ENCODE assay signal across 17 cellular contexts in the genomic region with DNA sequence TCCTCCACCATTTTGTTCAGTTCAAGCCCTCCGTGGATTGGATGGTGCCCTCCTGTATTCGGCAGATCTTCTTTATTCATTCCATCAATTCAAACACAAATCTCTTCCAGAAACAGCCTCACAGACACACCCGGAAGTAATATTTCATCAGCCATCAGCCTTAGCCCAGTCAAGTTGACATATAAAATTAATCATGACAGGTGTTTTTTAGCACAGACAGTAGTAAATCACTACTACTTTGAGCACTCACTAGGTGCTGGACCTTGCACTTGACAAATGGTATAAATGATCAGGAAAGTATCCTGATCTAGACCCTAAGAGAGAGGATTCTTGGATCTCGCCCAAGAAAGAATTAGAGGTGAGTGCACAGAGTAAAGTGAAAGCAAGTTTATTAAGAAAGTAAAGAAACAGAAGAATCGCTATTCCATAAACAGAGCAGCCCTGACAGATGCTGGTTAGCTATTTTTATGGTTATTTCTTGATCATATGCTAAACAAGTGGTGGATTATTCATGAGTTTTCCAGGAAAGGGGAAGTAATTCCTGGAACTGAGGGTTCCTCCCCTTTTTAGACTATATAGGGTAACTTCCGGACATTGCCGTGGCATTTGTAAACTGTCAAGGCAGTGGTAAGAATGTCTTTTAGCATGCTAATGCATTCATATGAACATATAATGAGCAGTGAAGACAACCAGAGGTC.
A peak's percentile ranks its signal among the peaks of the same experiment; 100 is the strongest.
DNase-seq lines count a peak whose midpoint lies in the region; ATAC-seq, FAIRE-seq and TF ChIP-seq lines count a peak whose summit lies in the region.
"Had no signal": no experiment of that assay in that cellular context is flagged by ENCODE, and none has a peak within 500 bp of the region (broad histone marks: within the 10 kb centered on the region; RNA-seq: fewer than 3 reads in every experiment).

No MANE protein-coding gene starts in this region.

- H3K27ac ChIP-seq in A549: peak overlapping the region; percentile 29 to 35; a peak in 5 of 6 replicates
- peak overlapping the region; percentile 26 to 49 for H3K27ac ChIP-seq in mucosa of rectum (ENCODE audit: low read depth in 2 of 2, low read length in 2 of 2)
- H3K27ac ChIP-seq: cardiac muscle cell, HL-60 had no signal

- H3K4me3 ChIP-seq in A549: no peak overlapping the region
- H3K4me3 ChIP-seq in mucosa of rectum (ENCODE audit: low read length in 2 of 2): peak overlapping the region in 1 of 2 donors; percentile 29
- H3K4me3 ChIP-seq: cardiac muscle cell, MG63 had no signal

- POLR2A ChIA-PET in A549 (lab: Yijun Ruan, JAX): no interaction called here

- no peaks in the 10 kb centered on the region for H3K27me3 ChIP-seq in mucosa of rectum (ENCODE audit: control insufficient read depth in 2 of 2, insufficient read depth in 2 of 2, low read length in 2 of 2)
- H3K27me3 ChIP-seq: cardiac muscle cell, MG63 had no signal

- WGBS in A549 (ENCODE audit: missing lambda C conversion rate): 75% methylated on average over 7 of the region's 7 CpGs

- no peaks in the 10 kb centered on the region for H3K36me3 ChIP-seq in mucosa of rectum (ENCODE audit: control insufficient read depth in 2 of 2, insufficient read depth in 2 of 2, low read length in 2 of 2)
- H3K36me3 ChIP-seq: cardiac muscle cell, MG63 had no signal

- H3K4me1 ChIP-seq in A549: peaks cover 10% of the 10 kb centered on the region
- H3K4me1 ChIP-seq in mucosa of rectum (ENCODE audit: control insufficient read depth in 2 of 2, insufficient read depth in 2 of 2, low read length in 2 of 2): peaks cover 0 to 10% of the 10 kb centered on the region in 2 donors

- no peak for TF ChIP-seq EP300 in A549 (IDR thresholded peaks at IDR 0.05)

- TF ChIP-seq POLR2A in A549 (IDR thresholded peaks at IDR 0.05; ENCODE audit: low read length): no peak

- H3K4me2 ChIP-seq in A549: peak overlapping the region; percentile 32; the same call in 2 of the 3 replicates

- FAIRE-seq in A549 (lab: Jason Lieb, UNC): no peak

- TF ChIP-seq RAD21 in A549 (conservative IDR thresholded peaks at IDR 0.05 in 1 of 2, IDR thresholded peaks at IDR 0.05 in 1 of 2): no peak

- CTCF ChIA-PET in A549 (lab: Yijun Ruan, JAX): interaction anchor here (0.6 to 1.9 kb wide), 6 partner anchors 10 to 466 kb away, joined by 3 to 11 read pairs (median 3); no protein-coding TSS in a partner anchor

- DNase-seq in A549 (ENCODE audit: low read depth in 1 of 2, low spot score in 1 of 2): no peak
- DNase-seq in HCEC 1CT: peak; percentile 25
- peak; percentile 30 for DNase-seq in SHP77 treated with DMSO at 0.1 percent for 48 hours (lab: John Stamatoyannopoulos, UW)
- no peak for DNase-seq in foreskin melanocyte
- no peak for DNase-seq in glomerular visceral epithelial cell (ENCODE audit: extremely low spot score)
- no peak for DNase-seq in NCI-H2107 (lab: John Stamatoyannopoulos, UW)
- DNase-seq: C1 segment of cervical spinal cord; hypothalamus; MG63; NCI-H526 treated with DMSO at 0.1 percent for 48 hours; stimulated activated CD4-positive, alpha-beta T cell treated with anti-CD3 and anti-CD28 coated beads, Interleukin-4, amount 100 ng/mL, for 1 hour; stimulated activated naive CD4-positive, alpha-beta T cell had no signal

- TF ChIP-seq CTCF in A549 (IDR thresholded peaks at IDR 0.05): no peak

- H3K9me3 ChIP-seq in A549: no peaks in the 10 kb centered on the region
- H3K9me3 ChIP-seq in mucosa of rectum (ENCODE audit: control insufficient read depth in 2 of 2, low read length in 2 of 2): no peaks in the 10 kb centered on the region
- H3K9me3 ChIP-seq: MG63 had no signal

- no peak for ATAC-seq in A549
- no peak for ATAC-seq in HG03571 (IDR thresholded peaks at IDR 0.05; ENCODE audit: unreplicated experiment)
- ATAC-seq: activated T-helper 17 cell treated with anti-CD3 and anti-CD28 coated beads, Interleukin-2, amount 50 U/mL, for 72 hours had no signal

- no peak overlapping the region for H3K9ac ChIP-seq in mucosa of rectum (ENCODE audit: low read depth in 1 of 2, low read length in 2 of 2)

TF ChIP-seq in A549, 52 proteins besides CTCF, POLR2A, EP300 and RAD21:
- TF ChIP-seq, protein P1, sequence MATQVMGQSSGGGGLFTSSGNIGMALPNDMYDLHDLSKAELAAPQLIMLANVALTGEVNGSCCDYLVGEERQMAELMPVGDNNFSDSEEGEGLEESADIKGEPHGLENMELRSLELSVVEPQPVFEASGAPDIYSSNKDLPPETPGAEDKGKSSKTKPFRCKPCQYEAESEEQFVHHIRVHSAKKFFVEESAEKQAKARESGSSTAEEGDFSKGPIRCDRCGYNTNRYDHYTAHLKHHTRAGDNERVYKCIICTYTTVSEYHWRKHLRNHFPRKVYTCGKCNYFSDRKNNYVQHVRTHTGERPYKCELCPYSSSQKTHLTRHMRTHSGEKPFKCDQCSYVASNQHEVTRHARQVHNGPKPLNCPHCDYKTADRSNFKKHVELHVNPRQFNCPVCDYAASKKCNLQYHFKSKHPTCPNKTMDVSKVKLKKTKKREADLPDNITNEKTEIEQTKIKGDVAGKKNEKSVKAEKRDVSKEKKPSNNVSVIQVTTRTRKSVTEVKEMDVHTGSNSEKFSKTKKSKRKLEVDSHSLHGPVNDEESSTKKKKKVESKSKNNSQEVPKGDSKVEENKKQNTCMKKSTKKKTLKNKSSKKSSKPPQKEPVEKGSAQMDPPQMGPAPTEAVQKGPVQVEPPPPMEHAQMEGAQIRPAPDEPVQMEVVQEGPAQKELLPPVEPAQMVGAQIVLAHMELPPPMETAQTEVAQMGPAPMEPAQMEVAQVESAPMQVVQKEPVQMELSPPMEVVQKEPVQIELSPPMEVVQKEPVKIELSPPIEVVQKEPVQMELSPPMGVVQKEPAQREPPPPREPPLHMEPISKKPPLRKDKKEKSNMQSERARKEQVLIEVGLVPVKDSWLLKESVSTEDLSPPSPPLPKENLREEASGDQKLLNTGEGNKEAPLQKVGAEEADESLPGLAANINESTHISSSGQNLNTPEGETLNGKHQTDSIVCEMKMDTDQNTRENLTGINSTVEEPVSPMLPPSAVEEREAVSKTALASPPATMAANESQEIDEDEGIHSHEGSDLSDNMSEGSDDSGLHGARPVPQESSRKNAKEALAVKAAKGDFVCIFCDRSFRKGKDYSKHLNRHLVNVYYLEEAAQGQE (IDR thresholded peaks at IDR 0.05): no peak
- no peak for TF ChIP-seq FOSB (CRISPR knock-in tag; IDR thresholded peaks at IDR 0.05)
- TF ChIP-seq CHD2 (IDR thresholded peaks at IDR 0.05; ENCODE audit: low read length, partially characterized antibody): no peak
- TF ChIP-seq FOSL2 (IDR thresholded peaks at IDR 0.05): no peak
- no peak for TF ChIP-seq FOSL2 (CRISPR knock-in tag; IDR thresholded peaks at IDR 0.05)
- TF ChIP-seq NR3C1 (IDR thresholded peaks at IDR 0.05): no peak
- TF ChIP-seq RARB (CRISPR knock-in tag; IDR thresholded peaks at IDR 0.05): no peak
- TF ChIP-seq MAZ (IDR thresholded peaks at IDR 0.05; ENCODE audit: borderline replicate concordance, low read depth, low read length): no peak
- no peak for TF ChIP-seq POLR2AphosphoS2 (conservative IDR thresholded peaks at IDR 0.05; ENCODE audit: low read length)
- TF ChIP-seq BHLHE40 (IDR thresholded peaks at IDR 0.05; ENCODE audit: low read depth, low read length): no peak
- no peak for TF ChIP-seq KDM1A (IDR thresholded peaks at IDR 0.05; ENCODE audit: low read depth)
- TF ChIP-seq ZNF302 (CRISPR knock-in tag; IDR thresholded peaks at IDR 0.05): no peak
- no peak for TF ChIP-seq ESRRA (IDR thresholded peaks at IDR 0.05; ENCODE audit: borderline replicate concordance, low read length)
- TF ChIP-seq HOXB5 (CRISPR knock-in tag; IDR thresholded peaks at IDR 0.05): no peak
- TF ChIP-seq, protein P2, sequence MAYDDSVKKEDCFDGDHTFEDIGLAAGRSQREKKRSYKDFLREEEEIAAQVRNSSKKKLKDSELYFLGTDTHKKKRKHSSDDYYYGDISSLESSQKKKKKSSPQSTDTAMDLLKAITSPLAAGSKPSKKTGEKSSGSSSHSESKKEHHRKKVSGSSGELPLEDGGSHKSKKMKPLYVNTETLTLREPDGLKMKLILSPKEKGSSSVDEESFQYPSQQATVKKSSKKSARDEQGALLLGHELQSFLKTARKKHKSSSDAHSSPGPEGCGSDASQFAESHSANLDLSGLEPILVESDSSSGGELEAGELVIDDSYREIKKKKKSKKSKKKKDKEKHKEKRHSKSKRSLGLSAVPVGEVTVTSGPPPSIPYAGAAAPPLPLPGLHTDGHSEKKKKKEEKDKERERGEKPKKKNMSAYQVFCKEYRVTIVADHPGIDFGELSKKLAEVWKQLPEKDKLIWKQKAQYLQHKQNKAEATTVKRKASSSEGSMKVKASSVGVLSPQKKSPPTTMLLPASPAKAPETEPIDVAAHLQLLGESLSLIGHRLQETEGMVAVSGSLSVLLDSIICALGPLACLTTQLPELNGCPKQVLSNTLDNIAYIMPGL (CRISPR knock-in tag; IDR thresholded peaks at IDR 0.05; ENCODE audit: borderline replicate concordance): no peak
TF ChIP-seq in A549: peak in this region for 0.

Comparison
In these comparisons a context has a peak if more than half of its experiments do, and no peak if none do; other contexts are left out.
1. DNase-seq: peak in HCEC 1CT (single experiment) and SHP77 treated with DMSO at 0.1 percent for 48 hours (single experiment); none in A549 (0 of 2), foreskin melanocyte (single experiment), glomerular visceral epithelial cell (single experiment) and NCI-H2107 (single experiment).